ENCODE assay signal across 1 cellular context in genomic region chr1:1906185-1907097, GRCh38.
TF ChIP-seq lines count a peak whose summit lies in the region.

No MANE protein-coding gene starts in this region.

TF ChIP-seq in GM12878, 131 proteins besides CTCF, POLR2A, EP300 and RAD21 (continued from another document):
- TF ChIP-seq E4F1 (IDR thresholded peaks at IDR 0.05; ENCODE audit: borderline replicate concordance, partially characterized antibody) (no peak), SREBF1 (IDR thresholded peaks at IDR 0.05; ENCODE audit: low read length) (no peak), FOS (IDR thresholded peaks at IDR 0.05; ENCODE audit: borderline replicate concordance, extremely low read depth, insufficient read length) (no peak), USF2 (IDR thresholded peaks at IDR 0.05; ENCODE audit: borderline replicate concordance, low read depth, low read length) (no peak), CHD4 (IDR thresholded peaks at IDR 0.05) (no peak), TBL1XR1 (IDR thresholded peaks at IDR 0.05; ENCODE audit: low read depth, low read length) (no peak), TCF12 (IDR thresholded peaks at IDR 0.05; ENCODE audit: low read depth, low read length) (no peak), ZBED1 (IDR thresholded peaks at IDR 0.05; ENCODE audit: borderline replicate concordance) (no peak), NFIC (IDR thresholded peaks at IDR 0.05; ENCODE audit: low read depth, low read length) (no peak), ELK1 (IDR thresholded peaks at IDR 0.05; ENCODE audit: low read depth, low read length) (0 out of 2 replicates have a peak, but pooled peaks have one; percentile 19), IRF3 (IDR thresholded peaks at IDR 0.05) (no peak), HDGF (IDR thresholded peaks at IDR 0.05) (peak; percentile 81; the same call in 1 of the 2 replicates), ZNF217 (IDR thresholded peaks at IDR 0.05) (no peak), E2F4 (IDR thresholded peaks at IDR 0.05; ENCODE audit: low read depth, low read length) (no peak), SMAD5 (IDR thresholded peaks at IDR 0.05; ENCODE audit: low read depth) (no peak), BRCA1 (IDR thresholded peaks at IDR 0.05; ENCODE audit: low read depth, low read length) (no peak), NBN (IDR thresholded peaks at IDR 0.05) (peak; percentile 72; the same call in 1 of the 2 replicates), ZNF592 (IDR thresholded peaks at IDR 0.05) (0 out of 2 replicates have a peak, but pooled peaks have one; percentile 17), GATAD2B (conservative IDR thresholded peaks at IDR 0.05; ENCODE audit: low read depth) (no peak), CEBPB (IDR thresholded peaks at IDR 0.05; ENCODE audit: borderline replicate concordance in 1 of 2, low read depth in 2 of 2, low read length in 2 of 2) (no peak), JUNB (IDR thresholded peaks at IDR 0.05) (no peak), NFYA (IDR thresholded peaks at IDR 0.05; ENCODE audit: borderline replicate concordance, low read depth, low read length) (no peak), TCF3 (IDR thresholded peaks at IDR 0.05; ENCODE audit: borderline replicate concordance, insufficient read depth, low read depth, low read length) (no peak), BACH1 (IDR thresholded peaks at IDR 0.05; ENCODE audit: borderline replicate concordance) (peak; percentile 16; the same call in 1 of the 2 replicates)
